In genomic region chr22:46092011-46092410, GRCh38 we compare ENCODE assay signal across 13 cellular contexts. TPM values are rescaled to one million over a fixed set of nuclear protein-coding genes. Genes with fewer than 3 reads are reported as not detected.
DNase-seq lines count a peak whose midpoint lies in the region; ATAC-seq and TF ChIP-seq lines count a peak whose summit lies in the region.
"Had no signal": no experiment of that assay in that cellular context is flagged by ENCODE, and none has a peak within 500 bp of the region (broad histone marks: within the 10 kb centered on the region; RNA-seq: fewer than 3 reads in every experiment).

No MANE protein-coding gene starts in this region.

- H3K4me3 Mint-ChIP-seq in T-cell, result no peak overlapping the region

- POLR2A ChIA-PET in T-cell (lab: Charles Lee), result no interaction called here

- TF ChIP-seq POLR2A in suprapubic skin (IDR thresholded peaks at IDR 0.05), result no peak

- H3K4me1 Mint-ChIP-seq in T-cell, result peaks cover 0 to 12% (median 1%) of the 10 kb centered on the region in 3 donors

- no peak overlapping the region for H3K9ac ChIP-seq in muscle layer of colon (ENCODE audit: low read length)

- ATAC-seq in RWPE2 (ENCODE audit: low read depth) (no peak), T-cell (replicated peaks in 1 of 4) (no peak)

- DNase-seq in RWPE2 (ENCODE audit: low spot score), result no peak
- DNase-seq in suprapubic skin (ENCODE audit: low spot score in 2 of 2), result no peak
- DNase-seq in NCI-H526 treated with DMSO at 0.1 percent for 48 hours (lab: John Stamatoyannopoulos, UW), result no peak
- DNase-seq in NCI-H748 treated with DMSO at 0.1 percent for 48 hours (lab: John Stamatoyannopoulos, UW), result no peak
- DNase-seq in T-cell, result no peak
- no peak for DNase-seq in iPS-NIHi7 (ENCODE audit: extremely low spot score)
- DNase-seq: activated CD8-positive, alpha-beta memory T cell treated with anti-CD3 and anti-CD28 coated beads for 24 hours; activated effector memory CD4-positive, alpha-beta T cell treated with anti-CD3 and anti-CD28 coated beads, Interleukin-2, amount 50 U/mL, for 16 hours; DMS79; effector CD8-positive, alpha-beta T cell; stimulated activated CD4-positive, alpha-beta T cell treated with anti-CD3 and anti-CD28 coated beads, Interleukin-4, amount 100 ng/mL, for 4 hours had no signal

- H3K27ac Mint-ChIP-seq in T-cell, result no peak overlapping the region

- no peak for TF ChIP-seq EP300 in suprapubic skin (IDR thresholded peaks at IDR 0.05)

- H3K9me3 ChIP-seq in RWPE2 (ENCODE audit: severe bottlenecking) (no peaks in the 10 kb centered on the region), esophagus (ENCODE audit: control insufficient read depth in 2 of 2, insufficient read depth in 1 of 2, low read depth in 1 of 2, low read length in 1 of 2) (no peaks in the 10 kb centered on the region), muscle layer of colon (ENCODE audit: low read length) (no peaks in the 10 kb centered on the region), suprapubic skin (no peaks in the 10 kb centered on the region)

- no peaks in the 10 kb centered on the region for H3K36me3 Mint-ChIP-seq in T-cell

- no peak for TF ChIP-seq CTCF in RWPE2 (IDR thresholded peaks at IDR 0.05; ENCODE audit: poor library complexity, severe bottlenecking)
- TF ChIP-seq CTCF in suprapubic skin (IDR thresholded peaks at IDR 0.05), result no peak

- H3K27me3 ChIP-seq in RWPE2 (ENCODE audit: insufficient read depth, poor library complexity, severe bottlenecking) (no peaks in the 10 kb centered on the region), esophagus (ENCODE audit: control insufficient read depth in 1 of 2, insufficient read depth in 2 of 2, low read length in 2 of 2) (no peaks in the 10 kb centered on the region), muscle layer of colon (ENCODE audit: control insufficient read depth in 1 of 2, insufficient read depth in 2 of 2, low read length in 2 of 2) (no peaks in the 10 kb centered on the region), suprapubic skin (no peaks in the 10 kb centered on the region)

- peaks cover 38% of the 10 kb centered on the region for H3K4me1 ChIP-seq in RWPE2 (ENCODE audit: insufficient read depth, poor library complexity, severe bottlenecking)
- H3K4me1 ChIP-seq in esophagus (ENCODE audit: control insufficient read depth in 2 of 2, insufficient read depth in 2 of 2, low read length in 1 of 2), result peaks cover 12 to 51% of the 10 kb centered on the region in 2 donors
- H3K4me1 ChIP-seq in muscle layer of colon (ENCODE audit: insufficient read depth, low read length), result peaks cover 91% of the 10 kb centered on the region
- peaks cover 96% of the 10 kb centered on the region for H3K4me1 ChIP-seq in suprapubic skin

- no peak overlapping the region for H3K4me3 ChIP-seq in RWPE2 (ENCODE audit: severe bottlenecking)
- H3K4me3 ChIP-seq in esophagus (ENCODE audit: low read depth in 1 of 2, low read length in 2 of 2), result no peak overlapping the region
- H3K4me3 ChIP-seq in muscle layer of colon (ENCODE audit: low read depth in 1 of 2, low read length in 2 of 2), result no peak overlapping the region
- no peak overlapping the region for H3K4me3 ChIP-seq in suprapubic skin

- H3K9me3 Mint-ChIP-seq in T-cell, result no peaks in the 10 kb centered on the region

- no peaks in the 10 kb centered on the region for H3K27me3 Mint-ChIP-seq in T-cell

- CTCF ChIA-PET in T-cell (lab: Charles Lee), result no interaction called here

- H3K27ac ChIP-seq in RWPE2 (ENCODE audit: poor library complexity, severe bottlenecking) (peak overlapping the region; percentile 99), esophagus (ENCODE audit: low read depth in 2 of 2, low read length in 1 of 2) (peak overlapping the region; percentile 97 to 98), muscle layer of colon (ENCODE audit: low read depth, low read length) (peak overlapping the region; percentile 19), suprapubic skin (peak overlapping the region; percentile 98)

- H3K36me3 ChIP-seq in RWPE2 (ENCODE audit: low read depth) (peaks cover 90% of the 10 kb centered on the region), esophagus (ENCODE audit: control insufficient read depth in 2 of 2, insufficient read depth in 2 of 2, low read length in 1 of 2) (peaks cover 0 to 48% of the 10 kb centered on the region in 2 donors), muscle layer of colon (ENCODE audit: insufficient read depth, low read length) (peaks cover 32% of the 10 kb centered on the region), suprapubic skin (peaks cover 8% of the 10 kb centered on the region)

- 49 to 53% methylated on average over 13 of the region's 13 CpGs for WGBS in esophagus, 2 donors
- WGBS in suprapubic skin, result 33% methylated on average over 12 of the region's 13 CpGs

RNA-seq across cellular contexts. Expression of gene PPARA, which starts 58.3 kb away (rescaled TPM):
- polyA plus RNA-seq in esophagus, result 1 to 10 TPM; 3.2 to 3.9 TPM
- total RNA-seq in suprapubic skin, result 10 to 100 TPM; 18.7 to 53.8 (median 32.0) TPM
- total RNA-seq in T-cell, result 10 to 100 TPM; 11.0 to 22.2 (median 19.6) TPM

Comparison
In these comparisons a context has a peak if more than half of its experiments do, and no peak if none do; other contexts are left out.
1. H3K27ac ChIP-seq: peak in every context shown above with its lines; median percentile 99 in RWPE2; 98 in suprapubic skin; 98 in esophagus; 19 in muscle layer of colon.